Comparison of ENCODE assay signal across 8 cellular contexts in genomic region chr1:52727114-52727586, GRCh38. TPM values are rescaled to one million over a fixed set of nuclear protein-coding genes. Genes with fewer than 3 reads are reported as not detected.
DNase-seq lines count a peak whose midpoint lies in the region; ATAC-seq and TF ChIP-seq lines count a peak whose summit lies in the region.

No MANE protein-coding gene starts in this region.

- H3K4me3 ChIP-seq in HFF-Myc (replicated peaks; ENCODE audit: low read depth, low read length) (peak overlapping the region; percentile 87), cardiac muscle cell (peak overlapping the region; percentile 78), parathyroid adenoma (ENCODE audit: low read depth, low read length) (peak overlapping the region; percentile 73)

- H3K4me1 ChIP-seq in cardiac muscle cell (ENCODE audit: low read depth) (peaks cover 8% of the 10 kb centered on the region), parathyroid adenoma (peaks cover 2% of the 10 kb centered on the region)

- peak overlapping the region; percentile 70 for H2AFZ ChIP-seq in parathyroid adenoma

- peaks cover 23% of the 10 kb centered on the region for H3K79me2 ChIP-seq in parathyroid adenoma

- H3K4me2 ChIP-seq in parathyroid adenoma (ENCODE audit: low read length): peak overlapping the region; percentile 93

- H3K36me3 ChIP-seq in cardiac muscle cell (no peaks in the 10 kb centered on the region), parathyroid adenoma (ENCODE audit: control insufficient read depth, insufficient read depth, low read length) (no peaks in the 10 kb centered on the region)

- no peak overlapping the region for H3K9ac ChIP-seq in parathyroid adenoma

- H3K9me3 ChIP-seq in cardiac muscle cell (ENCODE audit: low read depth): no peaks in the 10 kb centered on the region
- H3K9me3 ChIP-seq in parathyroid adenoma (ENCODE audit: control insufficient read depth, low read length): no peaks in the 10 kb centered on the region

- DNase-seq in HFF-Myc (ENCODE audit: extremely low read depth, low read depth): no peak
- DNase-seq in activated CD8-positive, alpha-beta memory T cell treated with anti-CD3 and anti-CD28 coated beads, Interleukin-2, amount 50 U/mL, for 48 hours: peak; percentile 56
- peak in 1 of 2 donors; percentile 28 for DNase-seq in cardiac muscle cell (ENCODE audit: low read depth in 1 of 2, low spot score in 1 of 2)
- no peak for DNase-seq in midbrain (lab: John Stamatoyannopoulos, UW)

- no peak for TF ChIP-seq CTCF in C4-2B (conservative IDR thresholded peaks at IDR 0.05)
- no peak for TF ChIP-seq CTCF in HFF-Myc (IDR thresholded peaks at IDR 0.05; ENCODE audit: low read depth, low read length, missing control alignments)
- TF ChIP-seq CTCF in cardiac muscle cell (IDR thresholded peaks at IDR 0.05; ENCODE audit: low read depth, low read length): no peak
- TF ChIP-seq CTCF in parathyroid adenoma (IDR thresholded peaks at IDR 0.05): no peak

- H3K27me3 ChIP-seq in cardiac muscle cell (no peaks in the 10 kb centered on the region), parathyroid adenoma (ENCODE audit: control insufficient read depth, insufficient read depth, low read length) (no peaks in the 10 kb centered on the region)

- H3K27ac ChIP-seq in C4-2B: peak overlapping the region; percentile 92
- peak overlapping the region; percentile 95 for H3K27ac ChIP-seq in cardiac muscle cell
- H3K27ac ChIP-seq in parathyroid adenoma: peak overlapping the region; percentile 39

- ATAC-seq in GM19035 (IDR thresholded peaks at IDR 0.05; ENCODE audit: unreplicated experiment): no peak
- no peak for ATAC-seq in activated CD4-positive, CD25-positive, alpha-beta regulatory T cell treated with anti-CD3 and anti-CD28 coated beads, Interleukin-2, amount 50 U/mL, for 24 hours

RNA-seq across cellular contexts. Expression of gene ZYG11B, which starts 0.9 kb away (rescaled TPM):
- 40.4 and 42.1 TPM in 2 replicates for total RNA-seq in cardiac muscle cell
- polyA plus RNA-seq in cardiac muscle cell: 14.0 and 20.3 TPM in 2 replicates

RNA-seq across cellular contexts. Expression of gene COA7, which starts 29.0 kb away (rescaled TPM):
- total RNA-seq in cardiac muscle cell: 5.6 and 7.6 TPM in 2 replicates
- polyA plus RNA-seq in cardiac muscle cell: 10.4 and 14.2 TPM in 2 replicates

Comparison
In these comparisons a context has a peak if more than half of its experiments do, and no peak if none do; other contexts are left out.
1. H3K27ac ChIP-seq: peak in every context shown above with its lines; median percentile 95 in cardiac muscle cell; 92 in C4-2B; 39 in parathyroid adenoma.